In genomic region chr5:94785111-94785510, GRCh38 we compare ENCODE assay signal across 11 cellular contexts.
DNase-seq lines count a peak whose midpoint lies in the region; ATAC-seq, FAIRE-seq and TF ChIP-seq lines count a peak whose summit lies in the region.
"Had no signal": no experiment of that assay in that cellular context is flagged by ENCODE, and none has a peak within 500 bp of the region (broad histone marks: within the 10 kb centered on the region; RNA-seq: fewer than 3 reads in every experiment).

No MANE protein-coding gene starts in this region.

- H3K27me3 ChIP-seq in bronchial epithelial cell (ENCODE audit: control insufficient read depth, insufficient read depth, low read length) (no peaks in the 10 kb centered on the region), gastrocnemius medialis (no peaks in the 10 kb centered on the region)

- intact Hi-C loops in gastrocnemius medialis (cut with DNase I; ENCODE audit: low total_unique reads): no loop called here

- no peak for TF ChIP-seq CTCF in bronchial epithelial cell (IDR thresholded peaks at IDR 0.05; ENCODE audit: insufficient read depth, low read length, severe bottlenecking)
- peak; percentile 49 for TF ChIP-seq CTCF in progenitor cell of endocrine pancreas (IDR thresholded peaks at IDR 0.05; ENCODE audit: unreplicated experiment)
- no peak for TF ChIP-seq CTCF in gastrocnemius medialis (IDR thresholded peaks at IDR 0.05 in 4 of 5, conservative IDR thresholded peaks at IDR 0.05 in 1 of 5)

- H3K27ac ChIP-seq in gastrocnemius medialis: no peak overlapping the region

- no peak overlapping the region for H3K27ac Mint-ChIP-seq in progenitor cell of endocrine pancreas
- H3K27ac Mint-ChIP-seq: activated CD4-positive, alpha-beta T cell treated with anti-CD3 and anti-CD28 coated beads for 36 hours had no signal

- H3K9me3 Mint-ChIP-seq in progenitor cell of endocrine pancreas (ENCODE audit: low read depth): no peaks in the 10 kb centered on the region

- no peak for FAIRE-seq in bronchial epithelial cell (lab: Jason Lieb, UNC)
- FAIRE-seq: small intestine had no signal

- no peak overlapping the region for H3K4me3 ChIP-seq in bronchial epithelial cell (ENCODE audit: low read depth, low read length)
- no peak overlapping the region for H3K4me3 ChIP-seq in gastrocnemius medialis

- H3K4me1 ChIP-seq in gastrocnemius medialis: no peaks in the 10 kb centered on the region

- in situ Hi-C loops in gastrocnemius medialis (cut with MboI; ENCODE audit: low sequenced_read_pairs in 4 of 4): no loop called here

- ATAC-seq in HG02852 (IDR thresholded peaks at IDR 0.05; ENCODE audit: unreplicated experiment) (no peak), HG03432 (IDR thresholded peaks at IDR 0.05; ENCODE audit: unreplicated experiment) (no peak), gastrocnemius medialis (no peak)
- ATAC-seq: activated CD4-positive, alpha-beta T cell treated with anti-CD3 and anti-CD28 coated beads for 36 hours had no signal

- H3K36me3 Mint-ChIP-seq in progenitor cell of endocrine pancreas (ENCODE audit: insufficient read depth): no peaks in the 10 kb centered on the region

- no peaks in the 10 kb centered on the region for H3K4me1 Mint-ChIP-seq in progenitor cell of endocrine pancreas (ENCODE audit: low read depth)

- no peaks in the 10 kb centered on the region for H3K36me3 ChIP-seq in bronchial epithelial cell (ENCODE audit: control insufficient read depth, insufficient read depth, low read length)
- no peaks in the 10 kb centered on the region for H3K36me3 ChIP-seq in gastrocnemius medialis

- no peak overlapping the region for H3K4me3 Mint-ChIP-seq in progenitor cell of endocrine pancreas (ENCODE audit: low read depth)
- H3K4me3 Mint-ChIP-seq: activated CD4-positive, alpha-beta T cell treated with anti-CD3 and anti-CD28 coated beads for 36 hours had no signal

- no peak for TF ChIP-seq POLR2A in gastrocnemius medialis (IDR thresholded peaks at IDR 0.05)

- H3K9me3 ChIP-seq in gastrocnemius medialis: no peaks in the 10 kb centered on the region

- DNase-seq in NCI-H2196 (lab: John Stamatoyannopoulos, UW; ENCODE audit: unreplicated experiment) (peak; percentile 3), NCI-H2196 treated with DMSO at 0.1 percent for 48 hours (lab: John Stamatoyannopoulos, UW; ENCODE audit: unreplicated experiment) (no peak), NCI-H146 treated with DMSO at 0.1 percent for 48 hours (lab: John Stamatoyannopoulos, UW; ENCODE audit: unreplicated experiment) (peak; percentile 1), bronchial epithelial cell (ENCODE audit: low read depth) (peak; percentile 13), progenitor cell of endocrine pancreas (ENCODE audit: low spot score, unreplicated experiment) (no peak), gastrocnemius medialis (no peak)
- DNase-seq: activated CD4-positive, alpha-beta T cell treated with anti-CD3 and anti-CD28 coated beads for 36 hours; activated naive CD4-positive, alpha-beta T cell treated with anti-CD3 and anti-CD28 coated beads, Interleukin-2, amount 50 U/mL, for 16 hours; small intestine had no signal

- H3K27me3 Mint-ChIP-seq in progenitor cell of endocrine pancreas: peaks cover 20% of the 10 kb centered on the region
- H3K27me3 Mint-ChIP-seq: activated CD4-positive, alpha-beta T cell treated with anti-CD3 and anti-CD28 coated beads for 36 hours had no signal

Comparison
In these comparisons a context has a peak if more than half of its experiments do, and no peak if none do; other contexts are left out.
1. DNase-seq: peak in NCI-H2196 (single experiment), NCI-H146 treated with DMSO at 0.1 percent for 48 hours (single experiment) and bronchial epithelial cell (single experiment); none in NCI-H2196 treated with DMSO at 0.1 percent for 48 hours (single experiment), progenitor cell of endocrine pancreas (single experiment) and gastrocnemius medialis (0 of 2).